ENCODE assay signal across 10 cellular contexts in the genomic region with DNA sequence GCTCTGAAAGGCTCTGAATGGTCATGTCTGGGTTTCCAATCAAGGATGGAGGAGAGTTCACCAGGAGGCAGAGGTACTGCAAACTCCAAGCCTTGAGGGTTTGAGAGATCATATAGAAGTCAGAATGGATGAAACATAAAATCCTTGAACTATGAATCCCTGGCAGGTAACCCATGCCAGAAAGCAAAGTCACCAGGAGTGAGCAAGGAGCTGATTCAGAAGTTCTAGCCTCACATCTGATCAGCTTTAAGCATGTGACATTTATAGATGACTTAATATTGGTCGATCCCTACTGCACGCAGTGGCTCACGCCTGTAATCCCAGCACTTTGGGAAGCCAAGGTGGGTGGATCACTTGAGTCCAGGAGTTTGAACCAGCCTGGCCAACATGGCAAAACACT.
"Had no signal": no experiment of that assay in that cellular context is flagged by ENCODE, and none has a peak within 500 bp of the region (broad histone marks: within the 10 kb centered on the region; RNA-seq: fewer than 3 reads in every experiment).

No MANE protein-coding gene starts in this region.

- ATAC-seq: GM23338, HCT116, K562 had no signal

- FAIRE-seq: H1, H54, HTR-8/SVneo, K562 had no signal

- H3K27ac ChIP-seq: HL-60 had no signal

- DNase-seq: H9, HFFc6, IMR-90 had no signal

- H3K4me2 ChIP-seq: GM23338 had no signal

- H3K4me3 ChIP-seq: GM23338, K562 had no signal
